ENCODE assay signal across 7 cellular contexts in the genomic region with DNA sequence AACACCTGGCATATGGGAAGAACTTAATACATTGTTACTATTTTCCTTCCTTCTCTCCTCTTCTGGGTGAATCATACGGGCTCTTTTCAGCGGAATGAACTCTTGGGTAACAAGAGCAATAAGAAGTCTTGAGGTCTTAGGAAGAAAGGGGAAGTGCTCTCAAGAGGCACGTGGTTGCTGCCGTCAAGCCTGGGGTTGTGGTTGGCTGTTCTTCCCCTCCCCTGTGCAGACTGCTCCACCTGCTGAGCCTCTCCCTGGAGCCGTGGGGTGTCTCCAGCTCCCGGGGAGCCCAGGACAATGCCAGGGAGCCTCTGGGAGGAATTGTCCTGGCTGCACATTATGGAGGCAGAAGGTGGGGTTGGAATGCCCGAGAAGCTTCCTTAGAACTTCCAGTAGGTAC. TPM values are rescaled to one million over a fixed set of nuclear protein-coding genes. Genes with fewer than 3 reads are reported as not detected.
A peak's percentile ranks its signal among the peaks of the same experiment; 100 is the strongest.
DNase-seq lines count a peak whose midpoint lies in the region; ATAC-seq, FAIRE-seq and TF ChIP-seq lines count a peak whose summit lies in the region.

No MANE protein-coding gene starts in this region.

- H3K27ac ChIP-seq in gastroesophageal sphincter, result no peak overlapping the region

- H3K36me3 ChIP-seq in gastroesophageal sphincter, result no peaks in the 10 kb centered on the region

- intact Hi-C loops in activated T-helper 1 cell treated with anti-CD3 and anti-CD28 coated beads, Interleukin-12 subunit alpha, Interleukin-12 subunit beta, Interleukin-2, Interleukin-4 antibody, amounts not matched to agents 30 ng/mL and 10 ng/mL and 1 ng/mL, durations not matched to agents 14 hours and 24 hours and 36 hours (cut with micrococcal nuclease), result no loop called here

- WGBS in gastroesophageal sphincter (ENCODE audit: low coverage in 1 of 2), 2 donors, result 64 to 70% methylated on average over 2 to 6 of the region's 7 CpGs

- DNase-seq in GM19239 (ENCODE audit: insufficient read length, low spot score) (peak; percentile 70), SIG-M5 (lab: John Stamatoyannopoulos, UW) (peak; percentile 93), foreskin melanocyte (no peak), occipital lobe (lab: John Stamatoyannopoulos, UW) (no peak)
- DNase-seq in activated T-helper 1 cell treated with anti-CD3 and anti-CD28 coated beads, Interleukin-12 subunit alpha, Interleukin-12 subunit beta, Interleukin-2, Interleukin-4 antibody, amounts not matched to agents 30 ng/mL and 10 ng/mL and 1 ng/mL, durations not matched to agents 14 hours and 24 hours and 36 hours (ENCODE audit: low spot score), result no peak

- H3K27me3 ChIP-seq in gastroesophageal sphincter, result no peaks in the 10 kb centered on the region

- TF ChIP-seq POLR2A in gastroesophageal sphincter (IDR thresholded peaks at IDR 0.05), result no peak

- no peak for TF ChIP-seq CTCF in gastroesophageal sphincter (IDR thresholded peaks at IDR 0.05)

- FAIRE-seq in GM19239 (lab: Jason Lieb, UNC), result peak; percentile 71

- no peaks in the 10 kb centered on the region for H3K27me3 Mint-ChIP-seq in activated T-helper 1 cell treated with anti-CD3 and anti-CD28 coated beads, Interleukin-12 subunit alpha, Interleukin-12 subunit beta, Interleukin-2, Interleukin-4 antibody, amounts not matched to agents 30 ng/mL and 10 ng/mL and 1 ng/mL, durations not matched to agents 14 hours and 24 hours and 36 hours (ENCODE audit: insufficient read depth)

- H3K4me1 ChIP-seq in gastroesophageal sphincter, result peaks cover 0 to 9% (median 0%) of the 10 kb centered on the region in 3 donors

- no peak overlapping the region for H3K4me3 Mint-ChIP-seq in activated T-helper 1 cell treated with anti-CD3 and anti-CD28 coated beads, Interleukin-12 subunit alpha, Interleukin-12 subunit beta, Interleukin-2, Interleukin-4 antibody, amounts not matched to agents 30 ng/mL and 10 ng/mL and 1 ng/mL, durations not matched to agents 14 hours and 24 hours and 36 hours

- H3K9me3 Mint-ChIP-seq in activated T-helper 1 cell treated with anti-CD3 and anti-CD28 coated beads, Interleukin-12 subunit alpha, Interleukin-12 subunit beta, Interleukin-2, Interleukin-4 antibody, amounts not matched to agents 30 ng/mL and 10 ng/mL and 1 ng/mL, durations not matched to agents 14 hours and 24 hours and 36 hours, result no peaks in the 10 kb centered on the region

- H3K36me3 Mint-ChIP-seq in activated T-helper 1 cell treated with anti-CD3 and anti-CD28 coated beads, Interleukin-12 subunit alpha, Interleukin-12 subunit beta, Interleukin-2, Interleukin-4 antibody, amounts not matched to agents 30 ng/mL and 10 ng/mL and 1 ng/mL, durations not matched to agents 14 hours and 24 hours and 36 hours (ENCODE audit: low read depth), result no peaks in the 10 kb centered on the region

- ATAC-seq in HG02973 (IDR thresholded peaks at IDR 0.05; ENCODE audit: unreplicated experiment), result peak; percentile 87
- peak; percentile 62 for ATAC-seq in gastroesophageal sphincter

- H3K9me3 ChIP-seq in gastroesophageal sphincter, result no peaks in the 10 kb centered on the region

- no peak overlapping the region for H3K27ac Mint-ChIP-seq in activated T-helper 1 cell treated with anti-CD3 and anti-CD28 coated beads, Interleukin-12 subunit alpha, Interleukin-12 subunit beta, Interleukin-2, Interleukin-4 antibody, amounts not matched to agents 30 ng/mL and 10 ng/mL and 1 ng/mL, durations not matched to agents 14 hours and 24 hours and 36 hours

- peaks cover 17% of the 10 kb centered on the region for H3K4me1 Mint-ChIP-seq in activated T-helper 1 cell treated with anti-CD3 and anti-CD28 coated beads, Interleukin-12 subunit alpha, Interleukin-12 subunit beta, Interleukin-2, Interleukin-4 antibody, amounts not matched to agents 30 ng/mL and 10 ng/mL and 1 ng/mL, durations not matched to agents 14 hours and 24 hours and 36 hours (ENCODE audit: low read depth)

- no peak for TF ChIP-seq EP300 in gastroesophageal sphincter (IDR thresholded peaks at IDR 0.05)

- no peak overlapping the region for H3K4me3 ChIP-seq in gastroesophageal sphincter

RNA-seq across cellular contexts. Expression of a gene that starts 19.4 kb away (rescaled TPM):
- total RNA-seq in gastroesophageal sphincter (1 to 10 TPM; 1.5 to 3.8 (median 1.9) TPM), occipital lobe (under 0.01 TPM)
- total RNA-seq in activated T-helper 1 cell treated with anti-CD3 and anti-CD28 coated beads, Interleukin-12 subunit alpha, Interleukin-12 subunit beta, Interleukin-2, Interleukin-4 antibody, amounts not matched to agents 30 ng/mL and 10 ng/mL and 1 ng/mL, durations not matched to agents 14 hours and 24 hours and 36 hours, result 5.8 and 6.0 TPM in 2 replicates

Comparison
In these comparisons a context has a peak if more than half of its experiments do, and no peak if none do; other contexts are left out.
1. DNase-seq: peak in GM19239 (single experiment) and SIG-M5 (single experiment); none in foreskin melanocyte (single experiment), occipital lobe (single experiment) and activated T-helper 1 cell treated with anti-CD3 and anti-CD28 coated beads, Interleukin-12 subunit alpha, Interleukin-12 subunit beta, Interleukin-2, Interleukin-4 antibody, amounts not matched to agents 30 ng/mL and 10 ng/mL and 1 ng/mL, durations not matched to agents 14 hours and 24 hours and 36 hours (single experiment).